In genomic region chr1:31416101-31416736, GRCh38 we compare ENCODE assay signal across 16 cellular contexts. TPM values are rescaled to one million over a fixed set of nuclear protein-coding genes. Genes with fewer than 3 reads are reported as not detected.
DNase-seq lines count a peak whose midpoint lies in the region; ATAC-seq, FAIRE-seq and TF ChIP-seq lines count a peak whose summit lies in the region.
"Had no signal": no experiment of that assay in that cellular context is flagged by ENCODE, and none has a peak within 500 bp of the region (broad histone marks: within the 10 kb centered on the region; RNA-seq: fewer than 3 reads in every experiment).

No MANE protein-coding gene starts in this region.

- H3K79me1 ChIP-seq in IMR-90 (ENCODE audit: low read depth in 1 of 2, low read length in 2 of 2) = peaks cover 2 to 63% of the 10 kb centered on the region in 2 experiments; a peak in 3 of 4 replicates

- no peak overlapping the region for H2BK5ac ChIP-seq in IMR-90 (ENCODE audit: low read depth, low read length, poor library complexity, severe bottlenecking)

- H2AK9ac ChIP-seq in IMR-90 (replicated peaks; ENCODE audit: low read depth, low read length, poor library complexity) = peak overlapping the region; percentile 50

- FAIRE-seq in bronchial epithelial cell (lab: Jason Lieb, UNC) = peak; percentile 60
- FAIRE-seq: D721Med, islet of Langerhans had no signal

- H3K36me3 ChIP-seq in IMR-90 (ENCODE audit: control insufficient read depth, insufficient read depth, low read length) (peaks cover 4% of the 10 kb centered on the region; the same call in 1 of the 2 replicates), bronchial epithelial cell (ENCODE audit: control insufficient read depth, insufficient read depth, low read length) (peaks cover 13% of the 10 kb centered on the region), left lung (no peaks in the 10 kb centered on the region), prostate gland (no peaks in the 10 kb centered on the region)

- no peak overlapping the region for H3K18ac ChIP-seq in IMR-90 (ENCODE audit: low read depth, low read length)

- H3K27ac ChIP-seq in IMR-90 (ENCODE audit: insufficient read depth, low read length) (no peak overlapping the region), left lung (no peak overlapping the region), prostate gland (no peak overlapping the region)
- H3K27ac ChIP-seq: coronary artery had no signal

- peak overlapping the region; percentile 24; the same call in 1 of the 2 replicates for H3K23ac ChIP-seq in IMR-90 (ENCODE audit: low read depth, low read length)

- TF ChIP-seq CTCF in IMR-90 (conservative IDR thresholded peaks at IDR 0.05; ENCODE audit: low read depth, low read length) = no peak
- TF ChIP-seq CTCF in bronchial epithelial cell (IDR thresholded peaks at IDR 0.05; ENCODE audit: insufficient read depth, low read length, severe bottlenecking) = no peak
- TF ChIP-seq CTCF in left lung (IDR thresholded peaks at IDR 0.05) = no peak
- no peak for TF ChIP-seq CTCF in prostate gland (IDR thresholded peaks at IDR 0.05)

- no peak overlapping the region for H4K8ac ChIP-seq in IMR-90 (ENCODE audit: low read depth in 2 of 2, low read length in 2 of 2)

- 0 out of 2 replicates have a peak overlapping the region, but pooled peaks have one; percentile 9 for H2AK5ac ChIP-seq in IMR-90 (ENCODE audit: low read depth, low read length)

- H3K36me3 Mint-ChIP-seq in activated naive CD4-positive, alpha-beta T cell treated with anti-CD3 and anti-CD28 coated beads, Interleukin-2, amount 50 U/mL, for 72 hours = peaks cover 4 to 6% of the 10 kb centered on the region in 2 donors

- H3K9me3 Mint-ChIP-seq in activated naive CD4-positive, alpha-beta T cell treated with anti-CD3 and anti-CD28 coated beads, Interleukin-2, amount 50 U/mL, for 72 hours = no peaks in the 10 kb centered on the region
- H3K9me3 Mint-ChIP-seq: activated CD4-positive, alpha-beta memory T cell treated with anti-CD3 and anti-CD28 coated beads, Interleukin-2, amount 10 ng/mL, durations not matched to agents 7 days and 5 days had no signal

- ATAC-seq in IMR-90 (ENCODE audit: low read depth) = no peak
- peak; percentile 49 for ATAC-seq in left lung
- ATAC-seq in GM18517 (IDR thresholded peaks at IDR 0.05; ENCODE audit: unreplicated experiment) = no peak
- ATAC-seq in GM21390 (IDR thresholded peaks at IDR 0.05; ENCODE audit: unreplicated experiment) = no peak
- ATAC-seq in activated naive CD4-positive, alpha-beta T cell treated with anti-CD3 and anti-CD28 coated beads, Interleukin-2, amount 50 U/mL, for 72 hours = no peak
- ATAC-seq: PC-3 had no signal

- no peak overlapping the region for H4K5ac ChIP-seq in IMR-90 (ENCODE audit: low read depth, low read length)

- dilution Hi-C loops in IMR-90 (cut with HindIII; ENCODE audit: low sequenced_read_pairs, unreplicated experiment) = no loop called here

- peaks cover 19% of the 10 kb centered on the region for H3K4me1 ChIP-seq in IMR-90 (ENCODE audit: control insufficient read depth, insufficient read depth, low read length)
- H3K4me1 ChIP-seq in left lung = peaks cover 0 to 20% of the 10 kb centered on the region in 2 donors
- H3K4me1 ChIP-seq in prostate gland (replicated peaks) = no peaks in the 10 kb centered on the region

- POLR2A ChIA-PET in IMR-90 (lab: Charles Lee; ENCODE audit: unreplicated experiment) = no interaction called here

- no peak overlapping the region for H2BK120ac ChIP-seq in IMR-90 (ENCODE audit: low read depth, low read length)

- no peaks in the 10 kb centered on the region for H3K27me3 ChIP-seq in IMR-90 (ENCODE audit: control insufficient read depth, insufficient read depth, low read length)
- no peaks in the 10 kb centered on the region for H3K27me3 ChIP-seq in bronchial epithelial cell (ENCODE audit: control insufficient read depth, insufficient read depth, low read length)
- peaks cover 5 to 34% of the 10 kb centered on the region in 2 donors for H3K27me3 ChIP-seq in left lung
- no peaks in the 10 kb centered on the region for H3K27me3 ChIP-seq in prostate gland (replicated peaks; ENCODE audit: insufficient read depth)

- H4K20me1 ChIP-seq in IMR-90 (ENCODE audit: insufficient read depth, low read length) = peaks cover 31% of the 10 kb centered on the region

- no peak overlapping the region for H3K14ac ChIP-seq in IMR-90 (replicated peaks; ENCODE audit: low read depth, low read length)

- H3K4me3 ChIP-seq in IMR-90 (ENCODE audit: insufficient read depth, low read depth, low read length) = no peak overlapping the region
- H3K4me3 ChIP-seq in bronchial epithelial cell (ENCODE audit: low read depth, low read length) = no peak overlapping the region
- no peak overlapping the region for H3K4me3 ChIP-seq in left lung
- no peak overlapping the region for H3K4me3 ChIP-seq in prostate gland
- H3K4me3 ChIP-seq: coronary artery had no signal

- H3K9me1 ChIP-seq in IMR-90 (ENCODE audit: insufficient read depth, low read length) = peaks cover 35% of the 10 kb centered on the region

- BruUV-seq in IMR-90 (replicated peaks; lab: Mats Ljungman, UMichigan) = no TSS peak

- TF ChIP-seq POLR2A in IMR-90 (IDR thresholded peaks at IDR 0.05; ENCODE audit: low read depth, low read length) (no peak), prostate gland (IDR thresholded peaks at IDR 0.05) (no peak)

- H2BK20ac ChIP-seq in IMR-90 (ENCODE audit: low read depth, low read length) = no peak overlapping the region

- peak overlapping the region; percentile 14 for H2AFZ ChIP-seq in IMR-90 (replicated peaks; ENCODE audit: low read length, poor library complexity)

- H3K4ac ChIP-seq in IMR-90 (ENCODE audit: low read depth, low read length) = peak overlapping the region; percentile 54; the same call in 1 of the 2 replicates

- H2BK15ac ChIP-seq in IMR-90 (ENCODE audit: low read depth, low read length) = no peak overlapping the region

- no peak for TF ChIP-seq RAD21 in IMR-90 (IDR thresholded peaks at IDR 0.05; ENCODE audit: low read length)

- DNase-seq in IMR-90 (no peak), bronchial epithelial cell (ENCODE audit: low read depth) (peak; percentile 79), left lung (no peak), prostate gland (ENCODE audit: low spot score) (peak; percentile 40), NCI-H2171 (lab: John Stamatoyannopoulos, UW) (no peak)
- DNase-seq in activated naive CD4-positive, alpha-beta T cell treated with anti-CD3 and anti-CD28 coated beads, Interleukin-2, amount 50 U/mL, for 72 hours (ENCODE audit: low spot score in 2 of 2) = no peak
- DNase-seq: activated CD4-positive, alpha-beta memory T cell treated with anti-CD3 and anti-CD28 coated beads, Interleukin-2, amount 10 ng/mL, durations not matched to agents 7 days and 5 days; Karpas-422; NCI-H1694; NCI-H526; PC-3 had no signal

- 100% methylated on average over 1 of the region's 7 CpGs; no CpG with 5 or more reads in 1 of the 2 experiments for WGBS in IMR-90 (ENCODE audit: extremely low coverage in 2 of 2, insufficient read length in 1 of 2), 2 experiments
- WGBS in prostate gland = 56% methylated on average over 7 of the region's 7 CpGs

- H3K9ac ChIP-seq in IMR-90 (ENCODE audit: low read depth, low read length) = no peak overlapping the region

- no peak overlapping the region for H4K91ac ChIP-seq in IMR-90 (ENCODE audit: insufficient read depth, low read depth, low read length)

- H3K27ac Mint-ChIP-seq in activated naive CD4-positive, alpha-beta T cell treated with anti-CD3 and anti-CD28 coated beads, Interleukin-2, amount 50 U/mL, for 72 hours = no peak overlapping the region
- H3K27ac Mint-ChIP-seq: activated CD4-positive, alpha-beta memory T cell treated with anti-CD3 and anti-CD28 coated beads, Interleukin-2, amount 10 ng/mL, durations not matched to agents 7 days and 5 days had no signal

- H3K56ac ChIP-seq in IMR-90 (ENCODE audit: extremely low read depth, insufficient read depth, low read length) = no peak overlapping the region

- H3K9me3 ChIP-seq in IMR-90 (ENCODE audit: control insufficient read depth, insufficient read depth, low read length) (no peaks in the 10 kb centered on the region), left lung (no peaks in the 10 kb centered on the region), prostate gland (no peaks in the 10 kb centered on the region)

- in situ Hi-C loops in IMR-90 (cut with MboI; ENCODE audit: low sequenced_read_pairs) = no loop called here

- intact Hi-C loops in IMR-90 (cut with micrococcal nuclease) (no loop called here), left lung (cut with DNase I) (loop anchor here in 1 of 2 donors (10.0 kb wide), 1 partner anchor 251 kb away; no protein-coding TSS in a partner anchor), prostate gland (cut with DNase I) (no loop called here)

- CTCF ChIA-PET in IMR-90 (lab: Yijun Ruan, JAX) = no interaction called here

- H3K4me2 ChIP-seq in IMR-90 (ENCODE audit: low read depth, low read length) = no peak overlapping the region

TF ChIP-seq in IMR-90, 13 proteins besides CTCF, POLR2A, EP300 and RAD21 (continues in another document):
- no peak for TF ChIP-seq SMC3 (IDR thresholded peaks at IDR 0.05; ENCODE audit: low read depth, low read length)
- no peak for TF ChIP-seq MAZ (IDR thresholded peaks at IDR 0.05; ENCODE audit: borderline replicate concordance, low read depth, low read length)
- no peak for TF ChIP-seq MAFK (IDR thresholded peaks at IDR 0.05; ENCODE audit: low read depth, low read length)
- no peak for TF ChIP-seq USF2 (IDR thresholded peaks at IDR 0.05; ENCODE audit: low read depth, low read length)

RNA-seq across cellular contexts. Expression of gene SERINC2, which starts 3.2 kb away (rescaled TPM):
- total RNA-seq in IMR-90 (2012; rRNA removed) = 2.0 and 3.1 TPM in 2 replicates
- 59.5 and 64.8 TPM in 2 replicates for polyA plus RNA-seq in IMR-90 (2012; rRNA removed)
- 22.2 and 123 TPM in 2 replicates for polyA plus RNA-seq in IMR-90 (2012; cell fraction: cytosol; rRNA removed)
- polyA plus RNA-seq in IMR-90 (2012; cell fraction: nucleus; rRNA removed; ENCODE audit: low replicate concordance) = 50.5 and 133 TPM in 2 replicates
- 23.2 and 40.7 TPM in 2 replicates for total RNA-seq in bronchial epithelial cell
- 100 to 1,000 TPM in 1 of 2 donors, 10 to 100 TPM in 1; 46.7 to 126 TPM for total RNA-seq in left lung
- 100 to 1,000 TPM in 1 of 2 donors, 10 to 100 TPM in 1; 76.1 to 110 TPM for total RNA-seq in prostate gland
- total RNA-seq in activated naive CD4-positive, alpha-beta T cell treated with anti-CD3 and anti-CD28 coated beads, Interleukin-2, amount 50 U/mL, for 72 hours = under 1 TPM in 1 of 2 donors, not detected in 1; 0.59 TPM

RNA-seq across cellular contexts. Expression of gene FABP3, which starts 43.3 kb away (rescaled TPM):
- total RNA-seq in IMR-90 (2012; rRNA removed) (4.8 and 5.6 TPM in 2 replicates), bronchial epithelial cell (0.79 and 3.8 TPM in 2 replicates), left lung (10 to 100 TPM; 17.1 to 71.0 TPM), prostate gland (10 to 100 TPM; 25.0 to 54.1 TPM)
- 6.6 and 8.6 TPM in 2 replicates for polyA plus RNA-seq in IMR-90 (2012; rRNA removed)
- 4.2 and 4.5 TPM in 2 replicates for polyA plus RNA-seq in IMR-90 (2012; cell fraction: cytosol; rRNA removed)
- polyA plus RNA-seq in IMR-90 (2012; cell fraction: nucleus; rRNA removed; ENCODE audit: low replicate concordance) = 0.59 and 3.4 TPM in 2 replicates
- not detected for total RNA-seq in activated naive CD4-positive, alpha-beta T cell treated with anti-CD3 and anti-CD28 coated beads, Interleukin-2, amount 50 U/mL, for 72 hours
- total RNA-seq: activated CD4-positive, alpha-beta memory T cell treated with anti-CD3 and anti-CD28 coated beads, Interleukin-2, amount 10 ng/mL, durations not matched to agents 7 days and 5 days had no signal

Comparison
In these comparisons a context has a peak if more than half of its experiments do, and no peak if none do; other contexts are left out.
1. DNase-seq: peak in bronchial epithelial cell (single experiment) and prostate gland (single experiment); none in IMR-90 (single experiment), left lung (0 of 2), NCI-H2171 (single experiment) and activated naive CD4-positive, alpha-beta T cell treated with anti-CD3 and anti-CD28 coated beads, Interleukin-2, amount 50 U/mL, for 72 hours (0 of 2).